In the genomic region with DNA sequence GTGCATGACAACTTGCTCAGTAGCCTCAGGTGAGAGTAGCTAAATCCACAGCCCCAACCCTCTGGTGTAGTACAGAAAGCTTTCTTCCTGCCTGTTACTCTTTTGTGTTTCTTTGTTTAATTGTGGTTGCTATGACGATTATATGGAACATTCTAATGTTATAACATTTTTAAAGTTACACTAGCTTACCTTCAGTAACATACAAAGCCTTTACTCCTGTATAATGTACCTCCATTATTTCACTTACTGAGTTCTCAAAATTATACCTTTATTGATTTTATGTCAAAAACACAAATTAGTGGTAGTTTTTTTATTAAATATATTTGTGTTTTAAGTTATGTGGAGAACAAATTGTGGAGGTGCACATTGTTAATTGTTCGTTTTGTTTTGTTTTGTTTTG, we compare ENCODE assay signal across 3 cellular contexts. TPM values are rescaled to one million over a fixed set of nuclear protein-coding genes. Genes with fewer than 3 reads are reported as not detected.
"Had no signal": no experiment of that assay in that cellular context is flagged by ENCODE, and none has a peak within 500 bp of the region (broad histone marks: within the 10 kb centered on the region; RNA-seq: fewer than 3 reads in every experiment).

A gene with protein sequence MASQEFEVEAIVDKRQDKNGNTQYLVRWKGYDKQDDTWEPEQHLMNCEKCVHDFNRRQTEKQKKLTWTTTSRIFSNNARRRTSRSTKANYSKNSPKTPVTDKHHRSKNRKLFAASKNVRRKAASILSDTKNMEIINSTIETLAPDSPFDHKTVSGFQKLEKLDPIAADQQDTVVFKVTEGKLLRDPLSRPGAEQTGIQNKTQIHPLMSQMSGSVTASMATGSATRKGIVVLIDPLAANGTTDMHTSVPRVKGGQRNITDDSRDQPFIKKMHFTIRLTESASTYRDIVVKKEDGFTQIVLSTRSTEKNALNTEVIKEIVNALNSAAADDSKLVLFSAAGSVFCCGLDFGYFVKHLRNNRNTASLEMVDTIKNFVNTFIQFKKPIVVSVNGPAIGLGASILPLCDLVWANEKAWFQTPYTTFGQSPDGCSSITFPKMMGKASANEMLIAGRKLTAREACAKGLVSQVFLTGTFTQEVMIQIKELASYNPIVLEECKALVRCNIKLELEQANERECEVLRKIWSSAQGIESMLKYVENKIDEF (minus strand): TSS at position 101 of the 400 bp plus-strand sequence. CDS start 331 bp downstream, outside the sequence.

RNA-seq across cellular contexts. Expression of the gene that starts here (rescaled TPM):
- polyA plus RNA-seq: GM23248, GM23338, H1 had no signal
